Comparison of ENCODE assay signal across 7 cellular contexts in genomic region chr12:60666895-60667294, GRCh38.
"Had no signal": no experiment of that assay in that cellular context is flagged by ENCODE, and none has a peak within 500 bp of the region (broad histone marks: within the 10 kb centered on the region; RNA-seq: fewer than 3 reads in every experiment).

No MANE protein-coding gene starts in this region.

- FAIRE-seq: HTR-8/SVneo, K562 had no signal

- H3K27ac ChIP-seq: HL-60, KMS-11 had no signal

- H3K4me3 ChIP-seq: K562 had no signal

- H3K9ac ChIP-seq: KMS-11 had no signal

- DNase-seq: IMR-90, KBM-7, KG1 had no signal

- H3K4me2 ChIP-seq: KMS-11 had no signal

- ATAC-seq: K562 had no signal
